Comparison of ENCODE assay signal across 20 cellular contexts in genomic region chr12:54392485-54393349, GRCh38. TPM values are rescaled to one million over a fixed set of nuclear protein-coding genes. Genes with fewer than 3 reads are reported as not detected.
DNase-seq lines count a peak whose midpoint lies in the region; ATAC-seq, FAIRE-seq and TF ChIP-seq lines count a peak whose summit lies in the region.
"Had no signal": no experiment of that assay in that cellular context is flagged by ENCODE, and none has a peak within 500 bp of the region (broad histone marks: within the 10 kb centered on the region; RNA-seq: fewer than 3 reads in every experiment).

No MANE protein-coding gene starts in this region.

- POLR2A ChIA-PET in activated CD8-positive, alpha-beta T cell treated with anti-CD3 and anti-CD28 coated beads, Interleukin-2, amount 10 ng/mL, durations not matched to agents 7 days and 5 days (lab: Charles Lee), result interaction anchor here (0.6 kb wide), 1 partner anchor 36 kb away, joined by 3 read pairs; no protein-coding TSS in a partner anchor
- POLR2A ChIA-PET in activated CD8-positive, alpha-beta T cell treated with anti-CD3 and anti-CD28 coated beads for 36 hours (lab: Charles Lee), result interaction anchor here (0.6 to 1.8 kb wide), 5 partner anchors 46 to 106 kb away, joined by 3 to 6 read pairs (median 3); no protein-coding TSS in a partner anchor

- CTCF ChIA-PET in activated CD8-positive, alpha-beta T cell treated with anti-CD3 and anti-CD28 coated beads, Interleukin-2, amount 10 ng/mL, durations not matched to agents 7 days and 5 days (lab: Charles Lee), result interaction anchor here (1.0 to 3.2 kb wide), 10 partner anchors 10 to 105 kb away, joined by 3 to 30 read pairs (median 6); partner anchors contain the start of gene NCKAP1L
- CTCF ChIA-PET in activated CD8-positive, alpha-beta T cell treated with anti-CD3 and anti-CD28 coated beads for 36 hours (lab: Charles Lee), result interaction anchor here (0.6 to 2.9 kb wide), 21 partner anchors 7 to 141 kb away, joined by 3 to 24 read pairs (median 3); partner anchors contain the start of genes COPZ1 and ZNF385A

- H3K4me3 ChIP-seq in kidney (ENCODE audit: low read length in 2 of 2), result no peak overlapping the region
- H3K4me3 ChIP-seq: A549, GM23248, left ventricle myocardium inferior had no signal

- H3K27ac ChIP-seq in kidney (ENCODE audit: low read depth in 2 of 2, low read length in 2 of 2), result no peak overlapping the region
- H3K27ac ChIP-seq: A549, left ventricle myocardium inferior had no signal

- FAIRE-seq in kidney (lab: Jason Lieb, UNC), result no peak
- FAIRE-seq: A549, small intestine, urothelium cell line had no signal

- DNase-seq in activated CD8-positive, alpha-beta T cell treated with anti-CD3 and anti-CD28 coated beads, Interleukin-2, amount 10 ng/mL, durations not matched to agents 7 days and 5 days, result no peak
- DNase-seq in activated CD8-positive, alpha-beta T cell treated with anti-CD3 and anti-CD28 coated beads for 36 hours, result no peak
- DNase-seq in activated naive CD8-positive, alpha-beta T cell treated with anti-CD3 and anti-CD28 coated beads, Interleukin-2, amount 50 U/mL, for 24 hours, result no peak
- DNase-seq in kidney (peak; percentile 8), LoVo (ENCODE audit: low spot score) (no peak)
- no peak for DNase-seq in stimulated activated effector memory CD8-positive, alpha-beta T cell treated with anti-CD3 and anti-CD28 coated beads, Interleukin-12 subunit alpha, Interleukin-12 subunit beta, amount 100 ng/mL, for 72 hours (ENCODE audit: low spot score in 2 of 2)
- no peak for DNase-seq in activated effector memory CD4-positive, alpha-beta T cell treated with Interleukin-2 at 50 U/mL for 16 hours
- DNase-seq: activated CD8-positive, alpha-beta memory T cell treated with anti-CD3 and anti-CD28 coated beads, Interleukin-2, amount 50 U/mL, for 48 hours; Caco-2; GM23248; left ventricle myocardium inferior; NCI-H1092; NCI-H446; PC-3; small intestine; stimulated activated naive CD4-positive, alpha-beta T cell; SW 1271 had no signal

- intact Hi-C loops in activated CD8-positive, alpha-beta T cell treated with anti-CD3 and anti-CD28 coated beads for 36 hours (cut with micrococcal nuclease), result no loop called here
- intact Hi-C loops in kidney (cut with DNase I), result no loop called here

- no peaks in the 10 kb centered on the region for H3K36me3 ChIP-seq in kidney (ENCODE audit: control insufficient read depth in 1 of 2, insufficient read depth in 2 of 2, low read length in 2 of 2)

- no peaks in the 10 kb centered on the region for H3K27me3 Mint-ChIP-seq in activated CD8-positive, alpha-beta T cell treated with anti-CD3 and anti-CD28 coated beads, Interleukin-2, amount 10 ng/mL, durations not matched to agents 7 days and 5 days (ENCODE audit: low read depth)
- no peaks in the 10 kb centered on the region for H3K27me3 Mint-ChIP-seq in activated CD8-positive, alpha-beta T cell treated with anti-CD3 and anti-CD28 coated beads for 36 hours
- H3K27me3 Mint-ChIP-seq in activated naive CD8-positive, alpha-beta T cell treated with anti-CD3 and anti-CD28 coated beads, Interleukin-2, amount 50 U/mL, for 24 hours, result no peaks in the 10 kb centered on the region

- no peak overlapping the region for H3K9ac ChIP-seq in kidney (ENCODE audit: low read length in 2 of 2)
- H3K9ac ChIP-seq: GM23248 had no signal

- H3K9me3 Mint-ChIP-seq in activated CD8-positive, alpha-beta T cell treated with anti-CD3 and anti-CD28 coated beads, Interleukin-2, amount 10 ng/mL, durations not matched to agents 7 days and 5 days (ENCODE audit: insufficient read depth), result no peaks in the 10 kb centered on the region
- no peaks in the 10 kb centered on the region for H3K9me3 Mint-ChIP-seq in activated CD8-positive, alpha-beta T cell treated with anti-CD3 and anti-CD28 coated beads for 36 hours
- H3K9me3 Mint-ChIP-seq in activated naive CD8-positive, alpha-beta T cell treated with anti-CD3 and anti-CD28 coated beads, Interleukin-2, amount 50 U/mL, for 24 hours, result no peaks in the 10 kb centered on the region
- no peaks in the 10 kb centered on the region for H3K9me3 Mint-ChIP-seq in stimulated activated effector memory CD8-positive, alpha-beta T cell treated with anti-CD3 and anti-CD28 coated beads, Interleukin-12 subunit alpha, Interleukin-12 subunit beta, amount 100 ng/mL, for 72 hours

- H3K4me1 Mint-ChIP-seq in activated CD8-positive, alpha-beta T cell treated with anti-CD3 and anti-CD28 coated beads, Interleukin-2, amount 10 ng/mL, durations not matched to agents 7 days and 5 days (ENCODE audit: low read depth), result peaks cover 42% of the 10 kb centered on the region
- H3K4me1 Mint-ChIP-seq in activated CD8-positive, alpha-beta T cell treated with anti-CD3 and anti-CD28 coated beads for 36 hours (ENCODE audit: low read depth), result peaks cover 24% of the 10 kb centered on the region
- H3K4me1 Mint-ChIP-seq in activated naive CD8-positive, alpha-beta T cell treated with anti-CD3 and anti-CD28 coated beads, Interleukin-2, amount 50 U/mL, for 24 hours, result peaks cover 24% of the 10 kb centered on the region
- peaks cover 58% of the 10 kb centered on the region for H3K4me1 Mint-ChIP-seq in stimulated activated effector memory CD8-positive, alpha-beta T cell treated with anti-CD3 and anti-CD28 coated beads, Interleukin-12 subunit alpha, Interleukin-12 subunit beta, amount 100 ng/mL, for 72 hours

- H3K4me1 ChIP-seq in kidney (ENCODE audit: control insufficient read depth in 1 of 2, insufficient read depth in 1 of 2, low read depth in 1 of 2, low read length in 2 of 2), result peaks cover 4 to 8% of the 10 kb centered on the region in 2 donors

- no peak overlapping the region for H3K4me3 Mint-ChIP-seq in activated CD8-positive, alpha-beta T cell treated with anti-CD3 and anti-CD28 coated beads, Interleukin-2, amount 10 ng/mL, durations not matched to agents 7 days and 5 days
- no peak overlapping the region for H3K4me3 Mint-ChIP-seq in activated CD8-positive, alpha-beta T cell treated with anti-CD3 and anti-CD28 coated beads for 36 hours
- H3K4me3 Mint-ChIP-seq in activated naive CD8-positive, alpha-beta T cell treated with anti-CD3 and anti-CD28 coated beads, Interleukin-2, amount 50 U/mL, for 24 hours, result no peak overlapping the region
- no peak overlapping the region for H3K4me3 Mint-ChIP-seq in stimulated activated effector memory CD8-positive, alpha-beta T cell treated with anti-CD3 and anti-CD28 coated beads, Interleukin-12 subunit alpha, Interleukin-12 subunit beta, amount 100 ng/mL, for 72 hours

- no peak for TF ChIP-seq CTCF in activated CD8-positive, alpha-beta T cell treated with anti-CD3 and anti-CD28 coated beads for 36 hours (IDR thresholded peaks at IDR 0.05)
- no peak for TF ChIP-seq CTCF in kidney (IDR thresholded peaks at IDR 0.05; ENCODE audit: borderline replicate concordance, extremely low read depth, insufficient read depth)

- no peaks in the 10 kb centered on the region for H3K9me3 ChIP-seq in kidney (ENCODE audit: control insufficient read depth in 1 of 2, low read length in 2 of 2)
- H3K9me3 ChIP-seq: A549, Caco-2, left ventricle myocardium inferior had no signal

- peak overlapping the region; percentile 3 for H3K27ac Mint-ChIP-seq in activated CD8-positive, alpha-beta T cell treated with anti-CD3 and anti-CD28 coated beads, Interleukin-2, amount 10 ng/mL, durations not matched to agents 7 days and 5 days
- no peak overlapping the region for H3K27ac Mint-ChIP-seq in activated CD8-positive, alpha-beta T cell treated with anti-CD3 and anti-CD28 coated beads for 36 hours
- peak overlapping the region; percentile 27 for H3K27ac Mint-ChIP-seq in activated naive CD8-positive, alpha-beta T cell treated with anti-CD3 and anti-CD28 coated beads, Interleukin-2, amount 50 U/mL, for 24 hours
- peak overlapping the region; percentile 9 for H3K27ac Mint-ChIP-seq in stimulated activated effector memory CD8-positive, alpha-beta T cell treated with anti-CD3 and anti-CD28 coated beads, Interleukin-12 subunit alpha, Interleukin-12 subunit beta, amount 100 ng/mL, for 72 hours

- H3K36me3 Mint-ChIP-seq in activated CD8-positive, alpha-beta T cell treated with anti-CD3 and anti-CD28 coated beads, Interleukin-2, amount 10 ng/mL, durations not matched to agents 7 days and 5 days (ENCODE audit: low read depth), result peaks cover 38% of the 10 kb centered on the region
- H3K36me3 Mint-ChIP-seq in activated CD8-positive, alpha-beta T cell treated with anti-CD3 and anti-CD28 coated beads for 36 hours (ENCODE audit: low read depth), result peaks cover 11% of the 10 kb centered on the region
- peaks cover 2% of the 10 kb centered on the region for H3K36me3 Mint-ChIP-seq in activated naive CD8-positive, alpha-beta T cell treated with anti-CD3 and anti-CD28 coated beads, Interleukin-2, amount 50 U/mL, for 24 hours (ENCODE audit: low read depth)
- H3K36me3 Mint-ChIP-seq in stimulated activated effector memory CD8-positive, alpha-beta T cell treated with anti-CD3 and anti-CD28 coated beads, Interleukin-12 subunit alpha, Interleukin-12 subunit beta, amount 100 ng/mL, for 72 hours, result peaks cover 65% of the 10 kb centered on the region

- no peak for ATAC-seq in activated CD8-positive, alpha-beta T cell treated with anti-CD3 and anti-CD28 coated beads, Interleukin-2, amount 10 ng/mL, durations not matched to agents 7 days and 5 days
- ATAC-seq in activated CD8-positive, alpha-beta T cell treated with anti-CD3 and anti-CD28 coated beads for 36 hours, result no peak
- no peak for ATAC-seq in activated naive CD8-positive, alpha-beta T cell treated with anti-CD3 and anti-CD28 coated beads, Interleukin-2, amount 50 U/mL, for 24 hours
- no peak for ATAC-seq in stimulated activated effector memory CD8-positive, alpha-beta T cell treated with anti-CD3 and anti-CD28 coated beads, Interleukin-12 subunit alpha, Interleukin-12 subunit beta, amount 100 ng/mL, for 72 hours
- ATAC-seq in esophagus mucosa, result no peak
- ATAC-seq: A549, PC-3 had no signal

RNA-seq across cellular contexts. Expression of gene ZNF385A, which starts 8.2 kb away (rescaled TPM):
- total RNA-seq in activated CD8-positive, alpha-beta T cell treated with anti-CD3 and anti-CD28 coated beads, Interleukin-2, amount 10 ng/mL, durations not matched to agents 7 days and 5 days, result under 1 TPM; 0.55 to 0.74 TPM
- 1 to 10 TPM; 1.1 to 2.5 TPM for total RNA-seq in activated CD8-positive, alpha-beta T cell treated with anti-CD3 and anti-CD28 coated beads for 36 hours
- total RNA-seq in kidney (16.6 TPM), esophagus mucosa (52.2 TPM)
- 10.2 TPM for polyA plus RNA-seq in kidney (ENCODE audit: insufficient read depth, low read depth, low replicate concordance)

RNA-seq across cellular contexts. Expression of gene ITGA5, which starts 26.3 kb away (rescaled TPM):
- 10 to 100 TPM; 65.0 to 69.1 TPM for total RNA-seq in activated CD8-positive, alpha-beta T cell treated with anti-CD3 and anti-CD28 coated beads, Interleukin-2, amount 10 ng/mL, durations not matched to agents 7 days and 5 days
- 10 to 100 TPM; 35.2 to 36.6 TPM for total RNA-seq in activated CD8-positive, alpha-beta T cell treated with anti-CD3 and anti-CD28 coated beads for 36 hours
- total RNA-seq in kidney (65.6 TPM), esophagus mucosa (12.8 TPM)
- polyA plus RNA-seq in kidney (ENCODE audit: insufficient read depth, low read depth, low replicate concordance), result 11.4 TPM

RNA-seq across cellular contexts. Expression of gene GPR84, which starts 28.4 kb away (rescaled TPM):
- under 1 TPM; 0.32 to 0.57 TPM for total RNA-seq in activated CD8-positive, alpha-beta T cell treated with anti-CD3 and anti-CD28 coated beads, Interleukin-2, amount 10 ng/mL, durations not matched to agents 7 days and 5 days
- total RNA-seq in activated CD8-positive, alpha-beta T cell treated with anti-CD3 and anti-CD28 coated beads for 36 hours, result not detected
- total RNA-seq in kidney (1.7 TPM), esophagus mucosa (0.16 TPM)
- polyA plus RNA-seq in kidney (ENCODE audit: insufficient read depth, low read depth, low replicate concordance), result not detected
- total RNA-seq: Caco-2, GM23248, left ventricle myocardium inferior, PC-3 had no signal
- polyA plus RNA-seq: A549, GM23248 had no signal
